Comparison of ENCODE assay signal across 16 cellular contexts in genomic region chr6:32979720-32980487, GRCh38. TPM values are rescaled to one million over a fixed set of nuclear protein-coding genes. Genes with fewer than 3 reads are reported as not detected.
DNase-seq lines count a peak whose midpoint lies in the region; ATAC-seq and TF ChIP-seq lines count a peak whose summit lies in the region.
"Had no signal": no experiment of that assay in that cellular context is flagged by ENCODE, and none has a peak within 500 bp of the region (broad histone marks: within the 10 kb centered on the region; RNA-seq: fewer than 3 reads in every experiment).

No MANE protein-coding gene starts in this region.

- TF ChIP-seq EP300 in suprapubic skin (IDR thresholded peaks at IDR 0.05), result no peak

- TF ChIP-seq CTCF in Calu3 (IDR thresholded peaks at IDR 0.05; ENCODE audit: unreplicated experiment) (no peak), HEK293 (tag by site-specific recombination; IDR thresholded peaks at IDR 0.05) (no peak), suprapubic skin (IDR thresholded peaks at IDR 0.05) (no peak)

- peaks cover 64 to 68% of the 10 kb centered on the region in 2 experiments for H3K36me3 ChIP-seq in HEK293 (ENCODE audit: control insufficient read depth in 2 of 2, insufficient read depth in 1 of 2, low read length in 2 of 2)
- H3K36me3 ChIP-seq in adipocyte (ENCODE audit: control insufficient read depth, insufficient read depth, low read length, severe bottlenecking), result peaks cover 86% of the 10 kb centered on the region
- H3K36me3 ChIP-seq in naive thymus-derived CD4-positive, alpha-beta T cell (ENCODE audit: control insufficient read depth in 2 of 3, insufficient read depth in 3 of 3, low read length in 3 of 3), result peaks cover 52 to 70% (median 69%) of the 10 kb centered on the region in 3 experiments
- H3K36me3 ChIP-seq in suprapubic skin, result peaks cover 75% of the 10 kb centered on the region

- peak overlapping the region; percentile 39 for H3K9ac ChIP-seq in adipocyte (ENCODE audit: low read length)

- TF ChIP-seq POLR2A in suprapubic skin (IDR thresholded peaks at IDR 0.05), result no peak

- no peak for ATAC-seq in naive thymus-derived CD4-positive, alpha-beta T cell
- ATAC-seq: left lobe of liver had no signal

- H3K4me3 Mint-ChIP-seq in Calu3 (ENCODE audit: low read depth, unreplicated experiment), result no peak overlapping the region
- no peak overlapping the region for H3K4me3 Mint-ChIP-seq in naive thymus-derived CD4-positive, alpha-beta T cell

- H3K4me1 Mint-ChIP-seq in Calu3 (ENCODE audit: low read depth, unreplicated experiment), result peaks cover 78% of the 10 kb centered on the region
- H3K4me1 Mint-ChIP-seq in naive thymus-derived CD4-positive, alpha-beta T cell, result peaks cover 49 to 62% (median 59%) of the 10 kb centered on the region in 7 donors

- H3K9me3 Mint-ChIP-seq in Calu3 (ENCODE audit: low read depth, unreplicated experiment), result no peaks in the 10 kb centered on the region
- H3K9me3 Mint-ChIP-seq in naive thymus-derived CD4-positive, alpha-beta T cell, result no peaks in the 10 kb centered on the region

- H3K27ac ChIP-seq in HEK293 (ENCODE audit: extremely low read depth, low read depth, low read length) (peak overlapping the region; percentile 51), suprapubic skin (no peak overlapping the region)
- H3K27ac ChIP-seq in naive thymus-derived CD4-positive, alpha-beta T cell (ENCODE audit: low read depth, low read length), result peak overlapping the region; percentile 10

- POLR2A ChIA-PET in HEK293 (lab: Yijun Ruan, JAX), result interaction anchor here (1.1 to 7.7 kb wide), 4 partner anchors 9 to 297 kb away, joined by 3 to 405 read pairs (median 8); partner anchors contain the start of genes B3GALT4 and BRD2
- POLR2A ChIA-PET in naive thymus-derived CD4-positive, alpha-beta T cell (lab: Charles Lee), result interaction anchor here (0.6 to 25.6 kb wide), 8 partner anchors 11 to 1782 kb away, joined by 3 to 638 read pairs (median 9); partner anchors contain the start of genes BRD2, HLA-DMA and HLA-DMB

- intact Hi-C loops in Calu3 (cut with micrococcal nuclease; ENCODE audit: unreplicated experiment), result no loop called here
- intact Hi-C loops in naive thymus-derived CD4-positive, alpha-beta T cell (cut with micrococcal nuclease), result no loop called here

- no peaks in the 10 kb centered on the region for H3K27me3 ChIP-seq in adipocyte (replicated peaks; ENCODE audit: control insufficient read depth, insufficient read depth, low read length)
- no peaks in the 10 kb centered on the region for H3K27me3 ChIP-seq in naive thymus-derived CD4-positive, alpha-beta T cell (ENCODE audit: control insufficient read depth in 2 of 2, insufficient read depth in 2 of 2, low read length in 2 of 2)
- no peaks in the 10 kb centered on the region for H3K27me3 ChIP-seq in suprapubic skin

- H3K9me3 ChIP-seq in HEK293 (ENCODE audit: control insufficient read depth, insufficient read depth, low read depth, low read length), result no peaks in the 10 kb centered on the region
- H3K9me3 ChIP-seq in adipocyte (ENCODE audit: control insufficient read depth, low read length), result no peaks in the 10 kb centered on the region
- no peaks in the 10 kb centered on the region for H3K9me3 ChIP-seq in naive thymus-derived CD4-positive, alpha-beta T cell (ENCODE audit: control insufficient read depth in 2 of 3, low read length in 3 of 3)
- H3K9me3 ChIP-seq in suprapubic skin, result no peaks in the 10 kb centered on the region

- BruUV-seq in Calu3 (replicated peaks; lab: Mats Ljungman, UMichigan), result no TSS peak

- peak overlapping the region; percentile 69 for H3K27ac Mint-ChIP-seq in Calu3 (ENCODE audit: unreplicated experiment)
- H3K27ac Mint-ChIP-seq in naive thymus-derived CD4-positive, alpha-beta T cell, result peak overlapping the region in 5 of 9 donors; percentile 4 to 76 (median 12)

- CTCF ChIA-PET in Calu3 (lab: Charles Lee) (interaction anchor here (0.7 to 1.4 kb wide), 3 partner anchors 14 to 449 kb away, joined by 3 to 8 read pairs (median 3); partner anchors contain the start of gene TAP2), HEK293 (lab: Yijun Ruan, JAX) (interaction anchor here (0.5 to 11.4 kb wide), 17 partner anchors 8 to 168 kb away, joined by 3 to 250 read pairs (median 4); partner anchors contain the start of genes HLA-DMA, HLA-DMB, PSMB9 and TAP1)
- CTCF ChIA-PET in naive thymus-derived CD4-positive, alpha-beta T cell (lab: Charles Lee), result interaction anchor here (0.6 to 4.1 kb wide), 6 partner anchors 27 to 141 kb away, joined by 3 to 34 read pairs (median 4); partner anchors contain the start of genes HLA-DMA and TAP2

- no peak overlapping the region for H3K4me3 ChIP-seq in HEK293 (ENCODE audit: low read depth, low read length)
- no peak overlapping the region for H3K4me3 ChIP-seq in adipocyte (ENCODE audit: low read length)
- H3K4me3 ChIP-seq in naive thymus-derived CD4-positive, alpha-beta T cell (ENCODE audit: low read length), result no peak overlapping the region
- H3K4me3 ChIP-seq in suprapubic skin, result no peak overlapping the region

- H3K36me3 Mint-ChIP-seq in Calu3 (ENCODE audit: insufficient read depth, unreplicated experiment), result peaks cover 83% of the 10 kb centered on the region
- peaks cover 18 to 56% (median 43%) of the 10 kb centered on the region in 5 donors for H3K36me3 Mint-ChIP-seq in naive thymus-derived CD4-positive, alpha-beta T cell

- H3K27me3 Mint-ChIP-seq in Calu3 (ENCODE audit: unreplicated experiment), result no peaks in the 10 kb centered on the region
- no peaks in the 10 kb centered on the region for H3K27me3 Mint-ChIP-seq in naive thymus-derived CD4-positive, alpha-beta T cell

- WGBS in suprapubic skin, result 88% methylated on average over 12 of the region's 12 CpGs

- DNase-seq in Calu3, result no peak
- no peak for DNase-seq in adipocyte (ENCODE audit: low read depth)
- no peak for DNase-seq in naive thymus-derived CD4-positive, alpha-beta T cell
- no peak for DNase-seq in NOMO-1 treated with DMSO at 0.1 percent for 48 hours (lab: John Stamatoyannopoulos, UW; ENCODE audit: unreplicated experiment)
- DNase-seq in suprapubic skin (ENCODE audit: low spot score in 2 of 2), result no peak
- no peak for DNase-seq in activated gamma-delta T cell treated with Interleukin-2 at 50 U/mL for 16 hours
- no peak for DNase-seq in kidney tubule cell (ENCODE audit: low spot score)
- DNase-seq: C1 segment of cervical spinal cord; DMS79 treated with DMSO at 0.1 percent for 48 hours; KBM-7; NCI-H1092; small intestine; stimulated activated naive CD4-positive, alpha-beta T cell had no signal

- H3K4me1 ChIP-seq in HEK293 (ENCODE audit: control insufficient read depth, insufficient read depth, low read length) (peaks cover 33% of the 10 kb centered on the region), adipocyte (ENCODE audit: control insufficient read depth, insufficient read depth, low read length) (peaks cover 61% of the 10 kb centered on the region), suprapubic skin (peaks cover 42% of the 10 kb centered on the region)
- H3K4me1 ChIP-seq in naive thymus-derived CD4-positive, alpha-beta T cell (ENCODE audit: control insufficient read depth in 2 of 2, insufficient read depth in 2 of 2, low read length in 2 of 2), result peaks cover 16 to 30% of the 10 kb centered on the region in 2 donors

TF ChIP-seq in HEK293, 187 proteins besides CTCF, POLR2A, EP300 and RAD21 (continues in another document):
- TF ChIP-seq ZNF18 (tag by site-specific recombination; IDR thresholded peaks at IDR 0.05), result no peak
- peak; percentile 56; the same call in 1 of the 2 replicates for TF ChIP-seq OSR2 (tag by site-specific recombination; IDR thresholded peaks at IDR 0.05)
- no peak for TF ChIP-seq ZNF837 (tag by site-specific recombination; IDR thresholded peaks at IDR 0.05)

RNA-seq across cellular contexts. Expression of gene BRD2, which starts 11.5 kb away (rescaled TPM):
- total RNA-seq in Calu3 (2022) (351 and 356 TPM in 2 replicates), suprapubic skin (100 to 1,000 TPM; 145 to 246 (median 197) TPM)
- total RNA-seq in naive thymus-derived CD4-positive, alpha-beta T cell, result 100 to 1,000 TPM; 275 to 391 (median 360) TPM
- 10 to 100 TPM; 33.4 to 82.6 TPM for polyA plus RNA-seq in naive thymus-derived CD4-positive, alpha-beta T cell

RNA-seq across cellular contexts. Expression of gene HLA-DMA, which starts 27.0 kb away (rescaled TPM):
- 98.0 and 104 TPM in 2 replicates for total RNA-seq in Calu3 (2022)
- 100 to 1,000 TPM in 1 of 5 experiments, 10 to 100 TPM in 4; 12.5 to 120 (median 29.6) TPM for total RNA-seq in naive thymus-derived CD4-positive, alpha-beta T cell
- 10 to 100 TPM; 19.3 to 25.6 TPM for polyA plus RNA-seq in naive thymus-derived CD4-positive, alpha-beta T cell
- total RNA-seq in suprapubic skin, result 10 to 100 TPM; 18.3 to 57.0 (median 24.2) TPM

RNA-seq across cellular contexts. Expression of gene HLA-DOA, which starts 29.5 kb away (rescaled TPM):
- total RNA-seq in Calu3 (2022) (1.7 and 4.1 TPM in 2 replicates), suprapubic skin (10 to 100 TPM in 1 of 4 donors, 1 to 10 TPM in 3; 6.8 to 14.3 (median 8.0) TPM)
- total RNA-seq in naive thymus-derived CD4-positive, alpha-beta T cell, result 10 to 100 TPM in 1 of 5 experiments, 1 to 10 TPM in 4; 3.0 to 10.5 (median 5.4) TPM
- polyA plus RNA-seq in naive thymus-derived CD4-positive, alpha-beta T cell, result 1 to 10 TPM; 4.6 to 6.7 TPM
- total RNA-seq: RPMI7951 had no signal

RNA-seq across cellular contexts. Expression of gene HLA-DMB, which starts 39.1 kb away (rescaled TPM):
- 32.4 and 35.9 TPM in 2 replicates for total RNA-seq in Calu3 (2022)
- 10 to 100 TPM in 2 of 5 experiments, 1 to 10 TPM in 3; 7.8 to 82.5 (median 9.1) TPM for total RNA-seq in naive thymus-derived CD4-positive, alpha-beta T cell
- polyA plus RNA-seq in naive thymus-derived CD4-positive, alpha-beta T cell, result 10 to 100 TPM in 1 of 2 donors, 1 to 10 TPM in 1; 8.2 to 11.9 TPM
- 10 to 100 TPM; 15.0 to 30.2 (median 18.1) TPM for total RNA-seq in suprapubic skin
